Comparison of ENCODE assay signal across 12 cellular contexts in genomic region chr10:71684356-71685173, GRCh38. TPM values are rescaled to one million over a fixed set of nuclear protein-coding genes. Genes with fewer than 3 reads are reported as not detected.
DNase-seq lines count a peak whose midpoint lies in the region; ATAC-seq lines count a peak whose summit lies in the region.
"Had no signal": no experiment of that assay in that cellular context is flagged by ENCODE, and none has a peak within 500 bp of the region (broad histone marks: within the 10 kb centered on the region; RNA-seq: fewer than 3 reads in every experiment).

No MANE protein-coding gene starts in this region.

- DNase-seq in A172 (ENCODE audit: low spot score) (peak; percentile 52), ELR (ENCODE audit: low read depth) (peak; percentile 37), OCI-M1 (lab: John Stamatoyannopoulos, UW) (peak; percentile 51), COLO829 (ENCODE audit: low spot score) (no peak), superior temporal gyrus (ENCODE audit: extremely low spot score) (no peak), SHP77 treated with DMSO at 0.1 percent for 48 hours (lab: John Stamatoyannopoulos, UW) (no peak)
- DNase-seq: NCI-H2081 had no signal

- ATAC-seq in esophagus mucosa (peak; percentile 41), GM18868 (IDR thresholded peaks at IDR 0.05; ENCODE audit: unreplicated experiment) (no peak)

RNA-seq across cellular contexts. Expression of gene C10orf105, which starts 35.0 kb away (rescaled TPM):
- total RNA-seq in A172 (2014; rRNA removed; shearing (Covaris generic)): not detected in 2 replicates
- total RNA-seq in esophagus mucosa: not detected
- total RNA-seq: endothelial cell of umbilical vein, lung microvascular endothelial cell, psoas muscle had no signal

Comparison
In these comparisons a context has a peak if more than half of its experiments do, and no peak if none do; other contexts are left out.
1. DNase-seq: peak in A172 (single experiment), ELR (single experiment) and OCI-M1 (single experiment); none in COLO829 (single experiment), superior temporal gyrus (single experiment) and SHP77 treated with DMSO at 0.1 percent for 48 hours (single experiment).